16 cellular contexts compared by ENCODE assay signal in genomic region chr14:52412426-52412825, GRCh38.
"Had no signal": no experiment of that assay in that cellular context is flagged by ENCODE, and none has a peak within 500 bp of the region (broad histone marks: within the 10 kb centered on the region; RNA-seq: fewer than 3 reads in every experiment).

No MANE protein-coding gene starts in this region.

- ATAC-seq: activated T-cell treated with anti-CD3 and anti-CD28 coated beads, Interleukin-2, amount 50 U/mL, for 72 hours; left ventricle myocardium superior had no signal

- FAIRE-seq: endometrium had no signal

- H3K4me3 Mint-ChIP-seq: activated CD4-positive, alpha-beta memory T cell treated with anti-CD3 and anti-CD28 coated beads for 36 hours; memory B cell; nephron progenitor cell had no signal

- H3K4me1 Mint-ChIP-seq: memory B cell, nephron progenitor cell had no signal

- H3K4me3 ChIP-seq: cardiac muscle cell, right atrium auricular region, skin epidermis, transverse colon had no signal

- DNase-seq: activated CD4-positive, alpha-beta memory T cell treated with anti-CD3 and anti-CD28 coated beads for 36 hours; activated CD4-positive, alpha-beta T cell treated with anti-CD3 and anti-CD28 coated beads for 1 hour; activated naive CD4-positive, alpha-beta T cell; activated T-cell treated with anti-CD3 and anti-CD28 coated beads, Interleukin-2, amount 50 U/mL, for 72 hours; foreskin melanocyte; left ventricle myocardium superior; nephron progenitor cell; stimulated activated CD4-positive, alpha-beta T cell treated with anti-CD3 and anti-CD28 coated beads, Interleukin-4, amount 100 ng/mL, for 24 hours; stimulated activated naive CD4-positive, alpha-beta T cell; transverse colon had no signal

- H3K36me3 Mint-ChIP-seq: activated CD4-positive, alpha-beta memory T cell treated with anti-CD3 and anti-CD28 coated beads for 36 hours; memory B cell had no signal

- H3K9me3 Mint-ChIP-seq: activated CD4-positive, alpha-beta memory T cell treated with anti-CD3 and anti-CD28 coated beads for 36 hours; activated T-cell treated with anti-CD3 and anti-CD28 coated beads, Interleukin-2, amount 50 U/mL, for 72 hours; memory B cell; nephron progenitor cell had no signal

- H3K27me3 Mint-ChIP-seq: activated CD4-positive, alpha-beta memory T cell treated with anti-CD3 and anti-CD28 coated beads for 36 hours; memory B cell; progenitor cell of endocrine pancreas had no signal

- H3K27ac Mint-ChIP-seq: activated CD4-positive, alpha-beta memory T cell treated with anti-CD3 and anti-CD28 coated beads for 36 hours; memory B cell; nephron progenitor cell; progenitor cell of endocrine pancreas had no signal
